In the genomic region with DNA sequence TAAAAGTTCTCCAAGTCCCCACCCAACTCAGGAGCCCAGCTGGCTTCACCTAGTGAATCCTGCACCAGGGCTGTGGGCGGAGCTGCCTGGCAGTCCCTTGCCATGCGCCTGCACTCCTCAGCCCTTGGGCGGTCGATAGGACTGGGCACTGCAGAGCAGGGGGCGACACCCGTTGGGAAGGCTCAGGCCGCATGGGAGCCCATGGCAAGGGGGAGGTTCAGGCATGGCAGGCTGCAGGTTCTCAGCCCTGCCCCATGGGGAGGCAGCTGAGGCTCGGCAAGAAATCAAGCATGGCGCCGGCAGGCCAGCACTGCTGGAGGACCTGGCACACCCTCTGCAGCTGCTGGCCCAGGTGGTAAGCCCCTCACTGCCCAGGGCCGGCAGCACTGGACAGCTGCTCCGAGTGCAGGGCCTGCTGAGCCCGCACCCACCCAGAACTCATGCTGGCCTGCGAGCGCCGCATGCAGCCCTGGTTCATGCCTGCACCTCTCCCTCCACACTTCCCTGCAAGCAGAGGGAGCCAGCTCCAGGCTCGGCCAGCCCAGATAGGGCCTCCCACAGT, we compare ENCODE assay signal across 25 cellular contexts.
"Had no signal": no experiment of that assay in that cellular context is flagged by ENCODE, and none has a peak within 500 bp of the region (broad histone marks: within the 10 kb centered on the region; RNA-seq: fewer than 3 reads in every experiment).

No MANE protein-coding gene starts in this region.

- H3K4me1 Mint-ChIP-seq: central memory CD8-positive, alpha-beta T cell; immature natural killer cell; memory B cell; mesothelial cell of epicardium had no signal

- H3K27me3 Mint-ChIP-seq: central memory CD8-positive, alpha-beta T cell; memory B cell had no signal

- DNase-seq: cerebellar nuclear complex; dermis blood vessel endothelial cell; dorsolateral prefrontal cortex; effector CD4-positive, alpha-beta T cell; effector memory CD4-positive, alpha-beta T cell; foreskin keratinocyte; hippocampal formation; immature natural killer cell; islet precursor cell; left cardiac atrium; left ventricle myocardium superior; mammary epithelial cell; mucosa of descending colon had no signal

- H3K4me1 ChIP-seq: esophagus muscularis mucosa, foreskin keratinocyte, gastroesophageal sphincter, heart left ventricle, left lung had no signal

- H3K27ac ChIP-seq: coronary artery, dorsolateral prefrontal cortex, esophagus muscularis mucosa, foreskin keratinocyte, gastroesophageal sphincter, heart left ventricle, left lung had no signal

- FAIRE-seq: colon, endothelial cell of umbilical vein, frontal cortex had no signal

- H3K27ac Mint-ChIP-seq: immature natural killer cell, memory B cell, mesothelial cell of epicardium had no signal

- H3K4me3 ChIP-seq: coronary artery, dorsolateral prefrontal cortex, esophagus muscularis mucosa, gastroesophageal sphincter, heart left ventricle, left lung, lung, mucosa of descending colon had no signal

- H3K36me3 ChIP-seq: esophagus muscularis mucosa, gastroesophageal sphincter, heart left ventricle, left lung had no signal

- ATAC-seq: foreskin keratinocyte, gastroesophageal sphincter, left cardiac atrium, left lung, left ventricle myocardium superior, mucosa of descending colon had no signal

- H3K36me3 Mint-ChIP-seq: memory B cell, mesothelial cell of epicardium had no signal

- H3K4me3 Mint-ChIP-seq: central memory CD8-positive, alpha-beta T cell; immature natural killer cell; memory B cell; mesothelial cell of epicardium had no signal

- H3K27me3 ChIP-seq: dorsolateral prefrontal cortex, foreskin keratinocyte, gastroesophageal sphincter, heart left ventricle, left lung had no signal
